9 cellular contexts compared by ENCODE assay signal in genomic region chr3:150765949-150766720, GRCh38. TPM values are rescaled to one million over a fixed set of nuclear protein-coding genes. Genes with fewer than 3 reads are reported as not detected.
A peak's percentile ranks its signal among the peaks of the same experiment; 100 is the strongest.
DNase-seq lines count a peak whose midpoint lies in the region; ATAC-seq lines count a peak whose summit lies in the region.
"Had no signal": no experiment of that assay in that cellular context is flagged by ENCODE, and none has a peak within 500 bp of the region (broad histone marks: within the 10 kb centered on the region; RNA-seq: fewer than 3 reads in every experiment).

No MANE protein-coding gene starts in this region.

- peak overlapping the region; percentile 97 for H3K27ac Mint-ChIP-seq in stimulated activated effector memory CD8-positive, alpha-beta T cell treated with anti-CD3 and anti-CD28 coated beads, Interleukin-12 subunit alpha, Interleukin-12 subunit beta, amount 100 ng/mL, for 72 hours

- H3K36me3 Mint-ChIP-seq in activated T-cell treated with anti-CD3 and anti-CD28 coated beads, Interleukin-2, amount 50 U/mL, for 4 hours (ENCODE audit: insufficient read depth), result peaks cover 7% of the 10 kb centered on the region
- H3K36me3 Mint-ChIP-seq in stimulated activated effector memory CD8-positive, alpha-beta T cell treated with anti-CD3 and anti-CD28 coated beads, Interleukin-12 subunit alpha, Interleukin-12 subunit beta, amount 100 ng/mL, for 72 hours, result peaks cover 33% of the 10 kb centered on the region

- no peaks in the 10 kb centered on the region for H3K9me3 Mint-ChIP-seq in activated T-cell treated with anti-CD3 and anti-CD28 coated beads, Interleukin-2, amount 50 U/mL, for 4 hours
- no peaks in the 10 kb centered on the region for H3K9me3 Mint-ChIP-seq in stimulated activated effector memory CD8-positive, alpha-beta T cell treated with anti-CD3 and anti-CD28 coated beads, Interleukin-12 subunit alpha, Interleukin-12 subunit beta, amount 100 ng/mL, for 72 hours

- H3K27me3 Mint-ChIP-seq in activated T-cell treated with anti-CD3 and anti-CD28 coated beads, Interleukin-2, amount 50 U/mL, for 4 hours (ENCODE audit: low read depth), result no peaks in the 10 kb centered on the region

- DNase-seq in activated CD8-positive, alpha-beta memory T cell treated with anti-CD3 and anti-CD28 coated beads, Interleukin-2, amount 50 U/mL, for 48 hours, result peak; percentile 52
- DNase-seq in activated CD8-positive, alpha-beta memory T cell treated with anti-CD3 and anti-CD28 coated beads for 24 hours, result no peak
- peak; percentile 17 for DNase-seq in activated T-cell treated with anti-CD3 and anti-CD28 coated beads, Interleukin-2, amount 50 U/mL, for 4 hours
- peak in 1 of 2 donors; percentile 62 for DNase-seq in stimulated activated effector memory CD8-positive, alpha-beta T cell treated with anti-CD3 and anti-CD28 coated beads, Interleukin-12 subunit alpha, Interleukin-12 subunit beta, amount 100 ng/mL, for 72 hours (ENCODE audit: low spot score in 2 of 2)
- DNase-seq in NCI-H510A treated with DMSO at 0.1 percent for 48 hours (lab: John Stamatoyannopoulos, UW) (no peak), NCI-H1436 treated with DMSO at 0.1 percent for 48 hours (lab: John Stamatoyannopoulos, UW) (no peak)
- DNase-seq: C1 segment of cervical spinal cord had no signal

- H3K4me1 Mint-ChIP-seq in activated T-cell treated with anti-CD3 and anti-CD28 coated beads, Interleukin-2, amount 50 U/mL, for 4 hours (ENCODE audit: low read depth), result peaks cover 40% of the 10 kb centered on the region
- H3K4me1 Mint-ChIP-seq in stimulated activated effector memory CD8-positive, alpha-beta T cell treated with anti-CD3 and anti-CD28 coated beads, Interleukin-12 subunit alpha, Interleukin-12 subunit beta, amount 100 ng/mL, for 72 hours, result peaks cover 41% of the 10 kb centered on the region

- ATAC-seq in HG02938 (IDR thresholded peaks at IDR 0.05; ENCODE audit: unreplicated experiment) (peak; percentile 11), GM19452 (IDR thresholded peaks at IDR 0.05; ENCODE audit: unreplicated experiment) (no peak)
- ATAC-seq in activated T-cell treated with anti-CD3 and anti-CD28 coated beads, Interleukin-2, amount 50 U/mL, for 4 hours, result no peak
- no peak for ATAC-seq in stimulated activated effector memory CD8-positive, alpha-beta T cell treated with anti-CD3 and anti-CD28 coated beads, Interleukin-12 subunit alpha, Interleukin-12 subunit beta, amount 100 ng/mL, for 72 hours

- H3K4me3 Mint-ChIP-seq in activated T-cell treated with anti-CD3 and anti-CD28 coated beads, Interleukin-2, amount 50 U/mL, for 4 hours, result peak overlapping the region; percentile 68
- peak overlapping the region; percentile 93 for H3K4me3 Mint-ChIP-seq in stimulated activated effector memory CD8-positive, alpha-beta T cell treated with anti-CD3 and anti-CD28 coated beads, Interleukin-12 subunit alpha, Interleukin-12 subunit beta, amount 100 ng/mL, for 72 hours

RNA-seq across cellular contexts. Expression of gene SIAH2, which starts 3.2 kb away (rescaled TPM):
- 100 to 1,000 TPM; 136 to 146 (median 141) TPM for total RNA-seq in activated T-cell treated with anti-CD3 and anti-CD28 coated beads, Interleukin-2, amount 50 U/mL, for 4 hours

Comparison
In these comparisons a context has a peak if more than half of its experiments do, and no peak if none do; other contexts are left out.
1. DNase-seq: peak in activated CD8-positive, alpha-beta memory T cell treated with anti-CD3 and anti-CD28 coated beads, Interleukin-2, amount 50 U/mL, for 48 hours (single experiment) and activated T-cell treated with anti-CD3 and anti-CD28 coated beads, Interleukin-2, amount 50 U/mL, for 4 hours (single experiment); none in activated CD8-positive, alpha-beta memory T cell treated with anti-CD3 and anti-CD28 coated beads for 24 hours (single experiment), NCI-H510A treated with DMSO at 0.1 percent for 48 hours (single experiment) and NCI-H1436 treated with DMSO at 0.1 percent for 48 hours (single experiment).